In genomic region chr21:36202721-36203602, GRCh38 we compare ENCODE assay signal across 2 cellular contexts.
TF ChIP-seq lines count a peak whose summit lies in the region.

No MANE protein-coding gene starts in this region.

TF ChIP-seq in GM23338, 12 proteins besides CTCF, POLR2A, EP300 and RAD21 (continued from another document):
- TF ChIP-seq ZNF462 (CRISPR knock-in tag; IDR thresholded peaks at IDR 0.05), result no peak
- TF ChIP-seq STAT1 (IDR thresholded peaks at IDR 0.05; ENCODE audit: unreplicated experiment), result no peak
- TF ChIP-seq, protein P1, sequence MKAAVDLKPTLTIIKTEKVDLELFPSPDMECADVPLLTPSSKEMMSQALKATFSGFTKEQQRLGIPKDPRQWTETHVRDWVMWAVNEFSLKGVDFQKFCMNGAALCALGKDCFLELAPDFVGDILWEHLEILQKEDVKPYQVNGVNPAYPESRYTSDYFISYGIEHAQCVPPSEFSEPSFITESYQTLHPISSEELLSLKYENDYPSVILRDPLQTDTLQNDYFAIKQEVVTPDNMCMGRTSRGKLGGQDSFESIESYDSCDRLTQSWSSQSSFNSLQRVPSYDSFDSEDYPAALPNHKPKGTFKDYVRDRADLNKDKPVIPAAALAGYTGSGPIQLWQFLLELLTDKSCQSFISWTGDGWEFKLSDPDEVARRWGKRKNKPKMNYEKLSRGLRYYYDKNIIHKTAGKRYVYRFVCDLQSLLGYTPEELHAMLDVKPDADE (IDR thresholded peaks at IDR 0.05), result no peak
- no peak for TF ChIP-seq CREB1 (CRISPR knock-in tag; IDR thresholded peaks at IDR 0.05; ENCODE audit: low read depth)
- no peak for TF ChIP-seq EZH2phosphoT487 (IDR thresholded peaks at IDR 0.05; ENCODE audit: unreplicated experiment)
- no peak for TF ChIP-seq REST (IDR thresholded peaks at IDR 0.05; ENCODE audit: unreplicated experiment)
- no peak for TF ChIP-seq JUNB (IDR thresholded peaks at IDR 0.05; ENCODE audit: unreplicated experiment)
TF ChIP-seq in GM23338: peak in this region for 0.

TF ChIP-seq in K562, 482 proteins besides CTCF, POLR2A, EP300 and RAD21:
- TF ChIP-seq, protein P2, sequence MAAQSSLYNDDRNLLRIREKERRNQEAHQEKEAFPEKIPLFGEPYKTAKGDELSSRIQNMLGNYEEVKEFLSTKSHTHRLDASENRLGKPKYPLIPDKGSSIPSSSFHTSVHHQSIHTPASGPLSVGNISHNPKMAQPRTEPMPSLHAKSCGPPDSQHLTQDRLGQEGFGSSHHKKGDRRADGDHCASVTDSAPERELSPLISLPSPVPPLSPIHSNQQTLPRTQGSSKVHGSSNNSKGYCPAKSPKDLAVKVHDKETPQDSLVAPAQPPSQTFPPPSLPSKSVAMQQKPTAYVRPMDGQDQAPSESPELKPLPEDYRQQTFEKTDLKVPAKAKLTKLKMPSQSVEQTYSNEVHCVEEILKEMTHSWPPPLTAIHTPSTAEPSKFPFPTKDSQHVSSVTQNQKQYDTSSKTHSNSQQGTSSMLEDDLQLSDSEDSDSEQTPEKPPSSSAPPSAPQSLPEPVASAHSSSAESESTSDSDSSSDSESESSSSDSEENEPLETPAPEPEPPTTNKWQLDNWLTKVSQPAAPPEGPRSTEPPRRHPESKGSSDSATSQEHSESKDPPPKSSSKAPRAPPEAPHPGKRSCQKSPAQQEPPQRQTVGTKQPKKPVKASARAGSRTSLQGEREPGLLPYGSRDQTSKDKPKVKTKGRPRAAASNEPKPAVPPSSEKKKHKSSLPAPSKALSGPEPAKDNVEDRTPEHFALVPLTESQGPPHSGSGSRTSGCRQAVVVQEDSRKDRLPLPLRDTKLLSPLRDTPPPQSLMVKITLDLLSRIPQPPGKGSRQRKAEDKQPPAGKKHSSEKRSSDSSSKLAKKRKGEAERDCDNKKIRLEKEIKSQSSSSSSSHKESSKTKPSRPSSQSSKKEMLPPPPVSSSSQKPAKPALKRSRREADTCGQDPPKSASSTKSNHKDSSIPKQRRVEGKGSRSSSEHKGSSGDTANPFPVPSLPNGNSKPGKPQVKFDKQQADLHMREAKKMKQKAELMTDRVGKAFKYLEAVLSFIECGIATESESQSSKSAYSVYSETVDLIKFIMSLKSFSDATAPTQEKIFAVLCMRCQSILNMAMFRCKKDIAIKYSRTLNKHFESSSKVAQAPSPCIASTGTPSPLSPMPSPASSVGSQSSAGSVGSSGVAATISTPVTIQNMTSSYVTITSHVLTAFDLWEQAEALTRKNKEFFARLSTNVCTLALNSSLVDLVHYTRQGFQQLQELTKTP (IDR thresholded peaks at IDR 0.05; ENCODE audit: low read depth in 1 of 2, partially characterized antibody in 2 of 2), result no peak
- peak; percentile 52 for TF ChIP-seq ZNF121 (CRISPR knock-in tag; conservative IDR thresholded peaks at IDR 0.05)
- 0 out of 2 replicates have a peak, but pooled peaks have one; percentile 2 for TF ChIP-seq CBFA2T3 (IDR thresholded peaks at IDR 0.05)
TF ChIP-seq in K562: peak in this region for 2.
